18 cellular contexts compared by ENCODE assay signal in genomic region chr2:216653931-216654365, GRCh38. TPM values are rescaled to one million over a fixed set of nuclear protein-coding genes. Genes with fewer than 3 reads are reported as not detected.
DNase-seq lines count a peak whose midpoint lies in the region; ATAC-seq and TF ChIP-seq lines count a peak whose summit lies in the region.
"Had no signal": no experiment of that assay in that cellular context is flagged by ENCODE, and none has a peak within 500 bp of the region (broad histone marks: within the 10 kb centered on the region; RNA-seq: fewer than 3 reads in every experiment).

No MANE protein-coding gene starts in this region.

- H3K4me1 ChIP-seq in SK-N-SH (ENCODE audit: control insufficient read depth in 1 of 2, insufficient read depth in 2 of 2, low read depth in 1 of 2, low read length in 1 of 2), result peaks cover 27 to 37% of the 10 kb centered on the region in 2 experiments
- peaks cover 0 to 90% (median 50%) of the 10 kb centered on the region in 4 donors for H3K4me1 ChIP-seq in tibial artery
- H3K4me1 ChIP-seq: foreskin keratinocyte had no signal

- peaks cover 84% of the 10 kb centered on the region for H3K79me2 ChIP-seq in SK-N-SH (ENCODE audit: insufficient read depth)

- H3K4me2 ChIP-seq in SK-N-SH, result no peak overlapping the region

- H4K20me1 ChIP-seq in SK-N-SH (ENCODE audit: insufficient read depth), result peaks cover 18% of the 10 kb centered on the region

- CTCF ChIA-PET in SK-N-SH (lab: Yijun Ruan, JAX), result interaction anchor here (0.8 to 24.7 kb wide), 5 partner anchors 11 to 141 kb away, joined by 3 to 614 read pairs (median 4); no protein-coding TSS in a partner anchor

- TF ChIP-seq CTCF in SK-N-SH (IDR thresholded peaks at IDR 0.05) (no peak), tibial artery (IDR thresholded peaks at IDR 0.05) (no peak)

- no peaks in the 10 kb centered on the region for H3K4me1 Mint-ChIP-seq in activated T-cell treated with anti-CD3 and anti-CD28 coated beads, Interleukin-2, amount 50 U/mL, for 4 hours (ENCODE audit: low read depth)

- POLR2A ChIA-PET in SK-N-SH (lab: Yijun Ruan, JAX), result interaction anchor here (1.1 kb wide), 1 partner anchor 12 kb away, joined by 5 read pairs; no protein-coding TSS in a partner anchor

- peaks cover 8 to 17% of the 10 kb centered on the region in 2 experiments for H3K36me3 ChIP-seq in SK-N-SH (replicated peaks in 1 of 2; ENCODE audit: control insufficient read depth in 1 of 2, insufficient read depth in 2 of 2, low read length in 1 of 2)
- H3K36me3 ChIP-seq in tibial artery, result peaks cover 0 to 4% (median 0%) of the 10 kb centered on the region in 3 donors
- H3K36me3 ChIP-seq: left ventricle myocardium inferior, pancreas had no signal

- H3K27me3 Mint-ChIP-seq in activated T-cell treated with anti-CD3 and anti-CD28 coated beads, Interleukin-2, amount 50 U/mL, for 4 hours (ENCODE audit: low read depth), result peaks cover 16% of the 10 kb centered on the region
- H3K27me3 Mint-ChIP-seq: activated CD4-positive, alpha-beta T cell treated with anti-CD3 and anti-CD28 coated beads, Interleukin-2, amount 10 ng/mL, durations not matched to agents 24 days and 14 days had no signal

- WGBS in SK-N-SH (ENCODE audit: low lambda C conversion rate), result 63% methylated on average over 2 of the region's 2 CpGs

- TF ChIP-seq RAD21 in SK-N-SH (IDR thresholded peaks at IDR 0.05; ENCODE audit: low read length), result no peak

- intact Hi-C loops in tibial artery (cut with DNase I; ENCODE audit: low total_unique reads), result no loop called here

- no peak overlapping the region for H3K9ac ChIP-seq in SK-N-SH

- H3K4me3 ChIP-seq in SK-N-SH (ENCODE audit: low read depth in 2 of 2, low read length in 1 of 2) (no peak overlapping the region), tibial artery (no peak overlapping the region)
- H3K4me3 ChIP-seq: left ventricle myocardium inferior, pancreas, skin epidermis had no signal

- H2AFZ ChIP-seq in SK-N-SH (ENCODE audit: low read depth), result no peak overlapping the region

- H3K9me3 ChIP-seq in SK-N-SH (no peaks in the 10 kb centered on the region), tibial artery (no peaks in the 10 kb centered on the region)
- H3K9me3 ChIP-seq: left ventricle myocardium inferior, pancreas had no signal

- H3K27me3 ChIP-seq in SK-N-SH (ENCODE audit: insufficient read depth) (no peaks in the 10 kb centered on the region), tibial artery (no peaks in the 10 kb centered on the region)
- H3K27me3 ChIP-seq: foreskin keratinocyte, pancreas had no signal

- H3K4me3 Mint-ChIP-seq in activated T-cell treated with anti-CD3 and anti-CD28 coated beads, Interleukin-2, amount 50 U/mL, for 4 hours, result no peak overlapping the region
- H3K4me3 Mint-ChIP-seq: activated CD4-positive, alpha-beta T cell treated with anti-CD3 and anti-CD28 coated beads, Interleukin-2, amount 10 ng/mL, durations not matched to agents 24 days and 14 days; activated naive CD4-positive, alpha-beta T cell treated with anti-CD3 and anti-CD28 coated beads for 36 hours had no signal

- peaks cover 5% of the 10 kb centered on the region for H3F3A ChIP-seq in SK-N-SH (replicated peaks; ENCODE audit: insufficient read depth)

- no peak for TF ChIP-seq EP300 in SK-N-SH (IDR thresholded peaks at IDR 0.05; ENCODE audit: borderline replicate concordance in 1 of 2, low read depth in 1 of 2, low read length in 1 of 2)

- peak overlapping the region; percentile 20 to 46; a peak in 2 of 4 replicates for H3K27ac ChIP-seq in SK-N-SH (ENCODE audit: low read depth in 2 of 2, low read length in 1 of 2)
- H3K27ac ChIP-seq in tibial artery, result peak overlapping the region; percentile 25 to 54
- H3K27ac ChIP-seq: foreskin keratinocyte, left ventricle myocardium inferior, skin epidermis had no signal

- H3K9me3 Mint-ChIP-seq in activated T-cell treated with anti-CD3 and anti-CD28 coated beads, Interleukin-2, amount 50 U/mL, for 4 hours, result no peaks in the 10 kb centered on the region
- H3K9me3 Mint-ChIP-seq: activated CD4-positive, alpha-beta T cell treated with anti-CD3 and anti-CD28 coated beads, Interleukin-2, amount 10 ng/mL, durations not matched to agents 24 days and 14 days; activated naive CD4-positive, alpha-beta T cell treated with anti-CD3 and anti-CD28 coated beads for 36 hours had no signal

- peak; percentile 5 for ATAC-seq in left lobe of liver
- ATAC-seq in activated T-cell treated with anti-CD3 and anti-CD28 coated beads, Interleukin-2, amount 50 U/mL, for 4 hours, result no peak
- ATAC-seq: foreskin keratinocyte, Panc1, pancreas had no signal

- H3K9me2 ChIP-seq in SK-N-SH, result no peaks in the 10 kb centered on the region

- H3K36me3 Mint-ChIP-seq in activated T-cell treated with anti-CD3 and anti-CD28 coated beads, Interleukin-2, amount 50 U/mL, for 4 hours (ENCODE audit: insufficient read depth), result no peaks in the 10 kb centered on the region

- DNase-seq in SK-N-SH (no peak), dermis blood vessel endothelial cell (peak; percentile 63), left lobe of liver (ENCODE audit: low spot score) (no peak), tibial artery (no peak), putamen (ENCODE audit: low spot score) (no peak), hippocampal formation (lab: John Stamatoyannopoulos, UW) (no peak)
- DNase-seq in activated T-cell treated with anti-CD3 and anti-CD28 coated beads, Interleukin-2, amount 50 U/mL, for 4 hours, result no peak
- DNase-seq: activated CD4-positive, alpha-beta T cell treated with anti-CD3 and anti-CD28 coated beads, Interleukin-2, amount 10 ng/mL, durations not matched to agents 24 days and 14 days; activated naive CD4-positive, alpha-beta T cell treated with anti-CD3 and anti-CD28 coated beads for 36 hours; activated T-cell treated with anti-CD3 and anti-CD28 coated beads for 4 hours; C1 segment of cervical spinal cord; foreskin keratinocyte; KG1; left ventricle myocardium inferior; NCI-H1092; pancreas had no signal

TF ChIP-seq in SK-N-SH, 30 proteins besides CTCF, POLR2A, EP300 and RAD21:
- TF ChIP-seq CHD2 (IDR thresholded peaks at IDR 0.05; ENCODE audit: low read length, partially characterized antibody) (no peak), SMC3 (IDR thresholded peaks at IDR 0.05; ENCODE audit: low read depth, low read length) (no peak), RCOR1 (IDR thresholded peaks at IDR 0.05; ENCODE audit: low read length) (no peak), RFX5 (IDR thresholded peaks at IDR 0.05; ENCODE audit: low read length) (no peak), ELF1 (IDR thresholded peaks at IDR 0.05) (peak; percentile 47)
TF ChIP-seq in SK-N-SH: peak in this region for 1.

RNA-seq across cellular contexts. Expression of gene IGFBP2, which starts 20.7 kb away (rescaled TPM):
- polyA plus RNA-seq in SK-N-SH (2012; rRNA removed), result 668 and 695 TPM in 2 replicates
- 286 and 490 TPM in 2 replicates for polyA plus RNA-seq in SK-N-SH (2012; cell fraction: cytosol; rRNA removed)
- 566 and 589 TPM in 2 replicates for polyA plus RNA-seq in SK-N-SH (2012; cell fraction: nucleus; rRNA removed)
- total RNA-seq in dermis blood vessel endothelial cell (159 and 263 TPM in 2 replicates), left lobe of liver (404 TPM)
- 1 to 10 TPM in 2 of 3 donors, under 1 TPM in 1; 0.73 to 1.9 (median 1.4) TPM for total RNA-seq in activated T-cell treated with anti-CD3 and anti-CD28 coated beads, Interleukin-2, amount 50 U/mL, for 4 hours

RNA-seq across cellular contexts. Expression of gene IGFBP5, which starts 41.4 kb away (rescaled TPM):
- polyA plus RNA-seq in SK-N-SH (2012; rRNA removed), result 156 and 323 TPM in 2 replicates
- 92.2 and 140 TPM in 2 replicates for polyA plus RNA-seq in SK-N-SH (2012; cell fraction: cytosol; rRNA removed)
- polyA plus RNA-seq in SK-N-SH (2012; cell fraction: nucleus; rRNA removed), result 204 and 262 TPM in 2 replicates
- total RNA-seq in dermis blood vessel endothelial cell (0.65 and 6.1 TPM in 2 replicates), left lobe of liver (55.4 TPM)
- total RNA-seq in activated T-cell treated with anti-CD3 and anti-CD28 coated beads, Interleukin-2, amount 50 U/mL, for 4 hours, result 1 to 10 TPM; 1.8 to 2.7 (median 2.4) TPM
- total RNA-seq: activated CD4-positive, alpha-beta T cell treated with anti-CD3 and anti-CD28 coated beads, Interleukin-2, amount 10 ng/mL, durations not matched to agents 24 days and 14 days; activated naive CD4-positive, alpha-beta T cell treated with anti-CD3 and anti-CD28 coated beads for 36 hours had no signal

Comparison
In these comparisons a context has a peak if more than half of its experiments do, and no peak if none do; other contexts are left out.
1. RNA of gene IGFBP2, which starts 20.7 kb away (total RNA-seq): 404 TPM in left lobe of liver (single experiment) and 159 to 263 TPM in dermis blood vessel endothelial cell; 0.73 to 1.9 TPM in activated T-cell treated with anti-CD3 and anti-CD28 coated beads, Interleukin-2, amount 50 U/mL, for 4 hours; every median in the first group is over 10 times any median in the second.